ENCODE assay signal across 8 cellular contexts in the genomic region with DNA sequence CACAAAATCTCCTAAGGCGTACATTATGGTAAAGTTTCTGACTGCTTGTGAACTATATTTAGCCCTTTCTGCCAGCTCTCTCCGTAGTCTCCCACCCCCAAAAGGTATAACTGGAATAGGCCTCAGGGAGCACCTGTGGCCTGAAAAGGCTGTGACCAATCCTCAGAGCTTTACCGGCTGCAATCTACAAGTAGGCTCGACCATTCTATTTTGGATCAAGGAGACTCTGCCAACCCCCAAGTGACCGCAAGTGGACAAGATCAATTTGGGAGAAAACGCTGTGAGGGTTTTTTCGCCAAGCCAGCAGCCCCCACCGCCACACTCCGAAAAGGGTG. TPM values are rescaled to one million over a fixed set of nuclear protein-coding genes. Genes with fewer than 3 reads are reported as not detected.
DNase-seq lines count a peak whose midpoint lies in the region; ATAC-seq and TF ChIP-seq lines count a peak whose summit lies in the region.

No MANE protein-coding gene starts in this region.

- H3K27me3 ChIP-seq in adrenal gland (no peaks in the 10 kb centered on the region), thymus (ENCODE audit: control insufficient read depth, insufficient read depth) (no peaks in the 10 kb centered on the region)

- no peak for TF ChIP-seq POLR2A in adrenal gland (IDR thresholded peaks at IDR 0.05)

- no peaks in the 10 kb centered on the region for H3K9me3 Mint-ChIP-seq in activated T-cell treated with anti-CD3 and anti-CD28 coated beads, Interleukin-2, amount 50 U/mL, for 72 hours

- no peaks in the 10 kb centered on the region for H3K27me3 Mint-ChIP-seq in activated T-cell treated with anti-CD3 and anti-CD28 coated beads, Interleukin-2, amount 50 U/mL, for 72 hours (ENCODE audit: low read depth)

- H3K4me3 ChIP-seq in adrenal gland (peak overlapping the region; percentile 12 to 91 (median 56)), thymus (ENCODE audit: low read length) (peak overlapping the region; percentile 81)

- H3K36me3 ChIP-seq in adrenal gland (replicated peaks in 1 of 2), result no peaks in the 10 kb centered on the region
- no peaks in the 10 kb centered on the region for H3K36me3 ChIP-seq in thymus (ENCODE audit: control insufficient read depth, insufficient read depth)

- H3K4me1 ChIP-seq in adrenal gland (replicated peaks in 1 of 2), result peaks cover 44 to 75% of the 10 kb centered on the region in 2 donors
- peaks cover 42% of the 10 kb centered on the region for H3K4me1 ChIP-seq in thymus (ENCODE audit: control insufficient read depth, insufficient read depth, low read length)

- peak overlapping the region; percentile 80 to 93 (median 91) for H3K27ac ChIP-seq in adrenal gland
- peak overlapping the region; percentile 91 for H3K27ac ChIP-seq in thymus (ENCODE audit: low read depth)

- no peak for ATAC-seq in activated T-cell treated with anti-CD3 and anti-CD28 coated beads, Interleukin-2, amount 50 U/mL, for 72 hours (replicated peaks in 1 of 2)
- no peak for ATAC-seq in GM21737 (IDR thresholded peaks at IDR 0.05; ENCODE audit: unreplicated experiment)
- ATAC-seq in HG03097 (IDR thresholded peaks at IDR 0.05; ENCODE audit: low FRiP score, unreplicated experiment), result no peak

- TF ChIP-seq CTCF in adrenal gland (IDR thresholded peaks at IDR 0.05), result no peak

- intact Hi-C loops in adrenal gland (cut with DNase I), result no loop called here

- H3K36me3 Mint-ChIP-seq in activated T-cell treated with anti-CD3 and anti-CD28 coated beads, Interleukin-2, amount 50 U/mL, for 72 hours (ENCODE audit: insufficient read depth in 2 of 2), result peaks cover 5 to 6% of the 10 kb centered on the region in 2 donors

- peak overlapping the region; percentile 91 for H3K27ac Mint-ChIP-seq in activated T-cell treated with anti-CD3 and anti-CD28 coated beads, Interleukin-2, amount 50 U/mL, for 72 hours

- peaks cover 80% of the 10 kb centered on the region for H3K4me1 Mint-ChIP-seq in activated T-cell treated with anti-CD3 and anti-CD28 coated beads, Interleukin-2, amount 50 U/mL, for 72 hours (ENCODE audit: low read depth)

- H3K4me3 Mint-ChIP-seq in activated T-cell treated with anti-CD3 and anti-CD28 coated beads, Interleukin-2, amount 50 U/mL, for 72 hours, result peak overlapping the region; percentile 79 to 96

- no peak for DNase-seq in activated T-cell treated with anti-CD3 and anti-CD28 coated beads, Interleukin-2, amount 50 U/mL, for 72 hours
- no peak for DNase-seq in activated T-cell treated with anti-CD3 and anti-CD28 coated beads, Interleukin-2, amount 50 U/mL, for 1 hour
- DNase-seq in adrenal gland (peak in 1 of 7 donors; percentile 31), kidney tubule cell (ENCODE audit: low spot score) (peak; percentile 18), EL (no peak)

- H3K9me3 ChIP-seq in adrenal gland (replicated peaks in 1 of 3) (no peaks in the 10 kb centered on the region), thymus (ENCODE audit: control insufficient read depth) (no peaks in the 10 kb centered on the region)

- 1 to 3% (median 2%) methylated on average over 5 to 9 of the region's 9 CpGs for WGBS in adrenal gland, 4 donors
- 2% methylated on average over 9 of the region's 9 CpGs for WGBS in thymus

RNA-seq across cellular contexts. Expression of a gene that starts 1.2 kb away (rescaled TPM):
- 10 to 100 TPM; 42.6 to 42.9 TPM for total RNA-seq in activated T-cell treated with anti-CD3 and anti-CD28 coated beads, Interleukin-2, amount 50 U/mL, for 72 hours
- total RNA-seq in adrenal gland, result 10 to 100 TPM; 13.9 to 29.9 (median 23.5) TPM
- polyA plus RNA-seq in adrenal gland (10 to 100 TPM in 1 of 3 donors, 1 to 10 TPM in 2; 7.1 to 43.4 (median 7.9) TPM), thymus (19.2 TPM)

RNA-seq across cellular contexts. Expression of a gene that starts 32.0 kb away (rescaled TPM):
- total RNA-seq in activated T-cell treated with anti-CD3 and anti-CD28 coated beads, Interleukin-2, amount 50 U/mL, for 72 hours, result 1 to 10 TPM; 9.7 to 10.0 TPM
- 10 to 100 TPM; 37.3 to 79.4 (median 49.7) TPM for total RNA-seq in adrenal gland
- polyA plus RNA-seq in adrenal gland (100 to 1,000 TPM in 2 of 3 donors, 10 to 100 TPM in 1; 69.3 to 174 (median 142) TPM), thymus (17.9 TPM)
